9 cellular contexts compared by ENCODE assay signal in the genomic region with DNA sequence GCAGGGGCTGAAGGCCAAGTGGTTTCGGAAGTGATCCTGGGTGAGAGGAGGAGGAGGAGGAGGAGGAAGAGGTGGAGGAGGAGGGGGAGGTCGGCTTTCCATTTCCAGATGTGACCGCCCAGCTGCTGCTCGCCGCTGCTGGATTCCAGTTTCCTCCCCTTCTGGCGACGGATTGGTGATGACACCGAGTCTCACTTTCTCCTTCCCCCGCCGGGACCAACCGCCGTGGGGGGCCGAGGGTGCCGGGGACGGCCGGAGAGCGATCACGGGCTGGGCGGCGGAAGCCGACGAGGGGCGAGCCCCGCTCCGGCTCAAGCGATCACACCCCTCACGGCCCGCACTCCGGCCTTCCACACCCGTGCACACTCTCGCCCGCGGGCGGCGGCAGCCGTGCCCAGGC. TPM values are rescaled to one million over a fixed set of nuclear protein-coding genes. Genes with fewer than 3 reads are reported as not detected.
A peak's percentile ranks its signal among the peaks of the same experiment; 100 is the strongest.
DNase-seq lines count a peak whose midpoint lies in the region; TF ChIP-seq lines count a peak whose summit lies in the region.
"Not testable (repeated sequence)": the region's sequence is repeated elsewhere in the genome, so short reads cannot be mapped to it uniquely, and the experiment has no call there.
"Had no signal": no experiment of that assay in that cellular context is flagged by ENCODE, and none has a peak within 500 bp of the region (broad histone marks: within the 10 kb centered on the region; RNA-seq: fewer than 3 reads in every experiment).

No MANE protein-coding gene starts in this region.

- peak overlapping the region in 3 of 5 donors; percentile 68 to 80 (median 70) for H3K27ac ChIP-seq in adrenal gland
- H3K27ac ChIP-seq in urinary bladder (ENCODE audit: low read depth): peak overlapping the region; percentile 80

- H3K4me3 ChIP-seq in GM12864 (ENCODE audit: low read depth, low read length) (peak overlapping the region; percentile 58), WI38 (ENCODE audit: low read depth, low read length) (peak overlapping the region; percentile 58), adrenal gland (peak overlapping the region in 2 of 4 donors; percentile 28 to 60), fibroblast of mammary gland (ENCODE audit: control insufficient read depth, low read depth, low read length) (peak overlapping the region; percentile 41), lower leg skin (ENCODE audit: low read depth, poor library complexity, severe bottlenecking) (peak overlapping the region; percentile 28), skeletal muscle cell (ENCODE audit: low read depth, low read length) (peak overlapping the region; percentile 53), urinary bladder (ENCODE audit: low read depth, low read length) (peak overlapping the region; percentile 46)

- DNase-seq in GM12864 (ENCODE audit: low read depth) (peak; percentile 10), NCI-H2196 (lab: John Stamatoyannopoulos, UW; ENCODE audit: unreplicated experiment) (peak; percentile 0), adrenal gland (peak; percentile 45 to 66 (median 56)), fibroblast of mammary gland (ENCODE audit: low read depth) (peak; percentile 6), lower leg skin (ENCODE audit: low spot score in 2 of 2) (peak; percentile 17 to 90)
- not testable (repeated sequence) for DNase-seq in skeletal muscle cell (ENCODE audit: low read depth)

- not testable (repeated sequence) for H3K36me3 ChIP-seq in adrenal gland (replicated peaks in 1 of 2); urinary bladder (ENCODE audit: insufficient read depth)

- intact Hi-C loops in adrenal gland (cut with DNase I); lower leg skin (cut with DNase I; ENCODE audit: low total_unique reads): not testable (repeated sequence)

- WGBS in adrenal gland, 4 donors: 0% methylated on average over 7 to 35 of the region's 36 CpGs
- 0% methylated on average over 8 of the region's 36 CpGs for WGBS in lower leg skin, 2 donors
- WGBS in urinary bladder: under 1% methylated on average over 35 of the region's 36 CpGs

- not testable (repeated sequence) for TF ChIP-seq CTCF in GM12864 (IDR thresholded peaks at IDR 0.05; ENCODE audit: low read depth, low read length, missing control alignments); WI38 (IDR thresholded peaks at IDR 0.05; ENCODE audit: low read depth, low read length); adrenal gland (IDR thresholded peaks at IDR 0.05); fibroblast of mammary gland (conservative IDR thresholded peaks at IDR 0.05; ENCODE audit: control insufficient read depth, insufficient read depth, low read depth, low read length); lower leg skin (IDR thresholded peaks at IDR 0.05)

- peak in 1 of 2 donors; percentile 55 for TF ChIP-seq POLR2A in adrenal gland (IDR thresholded peaks at IDR 0.05)
- TF ChIP-seq POLR2A in lower leg skin (IDR thresholded peaks at IDR 0.05): not testable (repeated sequence)

- not testable (repeated sequence) for H3K27me3 ChIP-seq in adrenal gland

- H3K9me3 ChIP-seq in adrenal gland (replicated peaks in 1 of 3): not testable (repeated sequence)

- H3K4me1 ChIP-seq in adrenal gland (replicated peaks in 1 of 2); urinary bladder (ENCODE audit: insufficient read depth): not testable (repeated sequence)

RNA-seq across cellular contexts. Expression of a gene that starts 26.1 kb away (rescaled TPM):
- total RNA-seq in adrenal gland: not detected
- not detected for polyA plus RNA-seq in adrenal gland
- total RNA-seq in lower leg skin: under 1 TPM in 1 of 4 donors, not detected in 3; 0.84 TPM
- total RNA-seq in urinary bladder: not detected
- polyA plus RNA-seq in urinary bladder: not detected
- total RNA-seq: T-helper 2 cell treated with Interferon-gamma antibody and Interleukin-4, amounts not matched to agents 100 ng/mL and 5 ng/mL, for 36 hours had no signal
